16 cellular contexts compared by ENCODE assay signal in genomic region chr11:8106679-8107078, GRCh38. TPM values are rescaled to one million over a fixed set of nuclear protein-coding genes. Genes with fewer than 3 reads are reported as not detected.
DNase-seq lines count a peak whose midpoint lies in the region; ATAC-seq and TF ChIP-seq lines count a peak whose summit lies in the region.
"Had no signal": no experiment of that assay in that cellular context is flagged by ENCODE, and none has a peak within 500 bp of the region (broad histone marks: within the 10 kb centered on the region; RNA-seq: fewer than 3 reads in every experiment).

No MANE protein-coding gene starts in this region.

- DNase-seq in colonic mucosa (peak; percentile 12), heart left ventricle (peak in 2 of 5 donors; percentile 52 to 75), left ventricle myocardium superior (peak; percentile 61), psoas muscle (no peak), coronary artery (ENCODE audit: low spot score) (no peak)
- DNase-seq: ACHN; AML-193; Caco-2; CD4-positive, alpha-beta T cell; GM23248 had no signal

- H3K27me3 ChIP-seq in colonic mucosa, result no peaks in the 10 kb centered on the region
- no peaks in the 10 kb centered on the region for H3K27me3 ChIP-seq in heart left ventricle
- H3K27me3 ChIP-seq in psoas muscle (ENCODE audit: insufficient read depth in 3 of 3, low read length in 2 of 3), result no peaks in the 10 kb centered on the region

- no peak for TF ChIP-seq POLR2A in heart left ventricle (IDR thresholded peaks at IDR 0.05)

- WGBS in heart left ventricle, 4 donors, result 50 to 66% (median 61%) methylated on average over 2 of the region's 2 CpGs
- WGBS in psoas muscle, 3 donors, result 70 to 88% (median 72%) methylated on average over 2 of the region's 2 CpGs

- no peak for TF ChIP-seq CTCF in colonic mucosa (IDR thresholded peaks at IDR 0.05)
- no peak for TF ChIP-seq CTCF in heart left ventricle (IDR thresholded peaks at IDR 0.05)
- TF ChIP-seq CTCF in psoas muscle (IDR thresholded peaks at IDR 0.05), result no peak
- TF ChIP-seq CTCF in coronary artery (IDR thresholded peaks at IDR 0.05), result no peak

- H3K27ac ChIP-seq in colonic mucosa, result no peak overlapping the region
- peak overlapping the region in 4 of 12 donors; percentile 5 to 45 (median 36) for H3K27ac ChIP-seq in heart left ventricle
- H3K27ac ChIP-seq in psoas muscle, result peak overlapping the region; percentile 42
- no peak overlapping the region for H3K27ac ChIP-seq in coronary artery
- H3K27ac ChIP-seq: C4-2B, GM23248 had no signal

- no peak overlapping the region for H3K9ac ChIP-seq in colonic mucosa (ENCODE audit: low read depth in 2 of 2, low read length in 2 of 2)
- H3K9ac ChIP-seq: GM23248 had no signal

- H3K4me1 ChIP-seq in colonic mucosa (no peaks in the 10 kb centered on the region), heart left ventricle (peaks cover 0 to 26% (median 6%) of the 10 kb centered on the region in 12 donors), psoas muscle (peaks cover 37% of the 10 kb centered on the region)
- H3K4me1 ChIP-seq: Caco-2, HAP-1 had no signal

- H3K9me3 ChIP-seq in colonic mucosa, result no peaks in the 10 kb centered on the region
- no peaks in the 10 kb centered on the region for H3K9me3 ChIP-seq in heart left ventricle
- H3K9me3 ChIP-seq in psoas muscle, result no peaks in the 10 kb centered on the region
- H3K9me3 ChIP-seq: Caco-2, HAP-1 had no signal

- H3K36me3 ChIP-seq in colonic mucosa (no peaks in the 10 kb centered on the region), heart left ventricle (peaks cover 0 to 46% (median 19%) of the 10 kb centered on the region in 9 donors), psoas muscle (ENCODE audit: insufficient read depth in 1 of 2, low read depth in 1 of 2) (no peaks in the 10 kb centered on the region)

- intact Hi-C loops in colonic mucosa (cut with DNase I), result no loop called here
- intact Hi-C loops in heart left ventricle (cut with DNase I), result no loop called here
- intact Hi-C loops in left ventricle myocardium superior (cut with micrococcal nuclease), result no loop called here
- intact Hi-C loops in psoas muscle (cut with DNase I), result no loop called here

- no peak overlapping the region for H3K4me3 ChIP-seq in colonic mucosa
- H3K4me3 ChIP-seq in heart left ventricle, result no peak overlapping the region
- H3K4me3 ChIP-seq in psoas muscle, result no peak overlapping the region
- H3K4me3 ChIP-seq in coronary artery, result no peak overlapping the region
- H3K4me3 ChIP-seq: GM23248, HAP-1 had no signal

- ATAC-seq in heart left ventricle (peak; percentile 87 to 92 (median 90)), left ventricle myocardium superior (peak; percentile 94), psoas muscle (peak in 3 of 4 donors; percentile 37 to 61 (median 39)), HG03378 (IDR thresholded peaks at IDR 0.05; ENCODE audit: unreplicated experiment) (no peak), GM18870 (IDR thresholded peaks at IDR 0.05; ENCODE audit: unreplicated experiment) (no peak)
- ATAC-seq: HepG2 had no signal

RNA-seq across cellular contexts. Expression of gene TUB, which starts 25.7 kb away (rescaled TPM):
- total RNA-seq in colonic mucosa, result 1 to 10 TPM; 1.2 to 1.4 TPM
- total RNA-seq in heart left ventricle, result 10 to 100 TPM; 11.7 to 38.8 (median 18.9) TPM
- polyA plus RNA-seq in heart left ventricle, result 1 to 10 TPM; 4.7 to 5.7 TPM
- 22.3 TPM for total RNA-seq in left ventricle myocardium superior
- total RNA-seq in psoas muscle, result 1 to 10 TPM in 3 of 4 donors, under 1 TPM in 1; 0.91 to 4.6 (median 1.3) TPM
- polyA plus RNA-seq in psoas muscle, result under 1 TPM; 0.25 to 0.51 (median 0.39) TPM
- total RNA-seq: Caco-2 had no signal
- polyA plus RNA-seq: IgD-negative memory B cell had no signal

Comparison
In these comparisons a context has a peak if more than half of its experiments do, and no peak if none do; other contexts are left out.
1. DNase-seq: peak in colonic mucosa (single experiment) and left ventricle myocardium superior (single experiment); none in psoas muscle (0 of 2) and coronary artery (single experiment).
2. ATAC-seq: peak in heart left ventricle (4 of 4), left ventricle myocardium superior (single experiment) and psoas muscle (3 of 4); none in HG03378 (single experiment) and GM18870 (single experiment).